ENCODE assay signal across 22 cellular contexts in genomic region chr13:91362908-91363307, GRCh38. TPM values are rescaled to one million over a fixed set of nuclear protein-coding genes. Genes with fewer than 3 reads are reported as not detected.
A peak's percentile ranks its signal among the peaks of the same experiment; 100 is the strongest.
DNase-seq lines count a peak whose midpoint lies in the region; ATAC-seq and TF ChIP-seq lines count a peak whose summit lies in the region.
"Had no signal": no experiment of that assay in that cellular context is flagged by ENCODE, and none has a peak within 500 bp of the region (broad histone marks: within the 10 kb centered on the region; RNA-seq: fewer than 3 reads in every experiment).

No MANE protein-coding gene starts in this region.

- H3K4me1 Mint-ChIP-seq in activated naive CD8-positive, alpha-beta T cell treated with anti-CD3 and anti-CD28 coated beads for 36 hours = peaks cover 12% of the 10 kb centered on the region
- H3K4me1 Mint-ChIP-seq in activated naive CD8-positive, alpha-beta T cell treated with anti-CD3 and anti-CD28 coated beads, Interleukin-2, amount 50 U/mL, for 24 hours = peaks cover 20% of the 10 kb centered on the region
- H3K4me1 Mint-ChIP-seq in mesothelial cell of epicardium = peaks cover 19% of the 10 kb centered on the region
- H3K4me1 Mint-ChIP-seq in effector memory CD8-positive, alpha-beta T cell (ENCODE audit: low read depth in 2 of 2) = no peaks in the 10 kb centered on the region
- H3K4me1 Mint-ChIP-seq: H9 had no signal

- no peak overlapping the region for H3K4me3 Mint-ChIP-seq in activated naive CD8-positive, alpha-beta T cell treated with anti-CD3 and anti-CD28 coated beads for 36 hours
- H3K4me3 Mint-ChIP-seq in activated naive CD8-positive, alpha-beta T cell treated with anti-CD3 and anti-CD28 coated beads, Interleukin-2, amount 50 U/mL, for 24 hours = no peak overlapping the region
- no peak overlapping the region for H3K4me3 Mint-ChIP-seq in mesothelial cell of epicardium
- no peak overlapping the region for H3K4me3 Mint-ChIP-seq in effector memory CD8-positive, alpha-beta T cell
- H3K4me3 Mint-ChIP-seq: H9 had no signal

- no peak for ATAC-seq in activated naive CD8-positive, alpha-beta T cell treated with anti-CD3 and anti-CD28 coated beads, Interleukin-2, amount 50 U/mL, for 24 hours
- no peak for ATAC-seq in effector memory CD8-positive, alpha-beta T cell (replicated peaks)
- ATAC-seq: PC-3 had no signal

- DNase-seq in activated naive CD8-positive, alpha-beta T cell treated with anti-CD3 and anti-CD28 coated beads for 36 hours = no peak
- DNase-seq in activated naive CD8-positive, alpha-beta T cell treated with anti-CD3 and anti-CD28 coated beads, Interleukin-2, amount 50 U/mL, for 24 hours = no peak
- DNase-seq in fibroblast of peridontal ligament (ENCODE audit: extremely low read depth) = peak; percentile 25
- no peak for DNase-seq in mesothelial cell of epicardium (ENCODE audit: low spot score in 2 of 2, unreplicated experiment in 2 of 2)
- no peak for DNase-seq in mesenteric fat pad (ENCODE audit: low spot score)
- no peak for DNase-seq in effector memory CD8-positive, alpha-beta T cell
- DNase-seq in inferior parietal cortex (ENCODE audit: extremely low spot score) = no peak
- DNase-seq: 8988T, ACHN, Calu3, DND-41, H9, Karpas-422, NCI-H1092 treated with DMSO at 0.1 percent for 48 hours, NCI-H1436, NCI-H187, NCI-H2081 treated with DMSO at 0.1 percent for 48 hours, NCI-H2171 treated with DMSO at 0.1 percent for 48 hours, NCI-H345, NCI-H510A treated with DMSO at 0.1 percent for 48 hours, PC-3 had no signal

- no peak for TF ChIP-seq CTCF in mesothelial cell of epicardium (IDR thresholded peaks at IDR 0.05; ENCODE audit: unreplicated experiment)

- H3K9me3 Mint-ChIP-seq in activated naive CD8-positive, alpha-beta T cell treated with anti-CD3 and anti-CD28 coated beads for 36 hours = no peaks in the 10 kb centered on the region
- H3K9me3 Mint-ChIP-seq in activated naive CD8-positive, alpha-beta T cell treated with anti-CD3 and anti-CD28 coated beads, Interleukin-2, amount 50 U/mL, for 24 hours = no peaks in the 10 kb centered on the region
- no peaks in the 10 kb centered on the region for H3K9me3 Mint-ChIP-seq in mesothelial cell of epicardium
- no peaks in the 10 kb centered on the region for H3K9me3 Mint-ChIP-seq in effector memory CD8-positive, alpha-beta T cell
- H3K9me3 Mint-ChIP-seq: H9 had no signal

- H3K27me3 Mint-ChIP-seq in activated naive CD8-positive, alpha-beta T cell treated with anti-CD3 and anti-CD28 coated beads for 36 hours = no peaks in the 10 kb centered on the region
- H3K27me3 Mint-ChIP-seq in activated naive CD8-positive, alpha-beta T cell treated with anti-CD3 and anti-CD28 coated beads, Interleukin-2, amount 50 U/mL, for 24 hours = no peaks in the 10 kb centered on the region
- H3K27me3 Mint-ChIP-seq in mesothelial cell of epicardium (ENCODE audit: low read depth) = no peaks in the 10 kb centered on the region
- H3K27me3 Mint-ChIP-seq in effector memory CD8-positive, alpha-beta T cell = no peaks in the 10 kb centered on the region

- H3K36me3 Mint-ChIP-seq in activated naive CD8-positive, alpha-beta T cell treated with anti-CD3 and anti-CD28 coated beads for 36 hours = peaks cover 12% of the 10 kb centered on the region
- H3K36me3 Mint-ChIP-seq in activated naive CD8-positive, alpha-beta T cell treated with anti-CD3 and anti-CD28 coated beads, Interleukin-2, amount 50 U/mL, for 24 hours (ENCODE audit: low read depth) = peaks cover 10% of the 10 kb centered on the region
- no peaks in the 10 kb centered on the region for H3K36me3 Mint-ChIP-seq in mesothelial cell of epicardium
- no peaks in the 10 kb centered on the region for H3K36me3 Mint-ChIP-seq in effector memory CD8-positive, alpha-beta T cell (ENCODE audit: insufficient read depth)

- peak overlapping the region; percentile 23 for H3K27ac Mint-ChIP-seq in activated naive CD8-positive, alpha-beta T cell treated with anti-CD3 and anti-CD28 coated beads for 36 hours
- no peak overlapping the region for H3K27ac Mint-ChIP-seq in activated naive CD8-positive, alpha-beta T cell treated with anti-CD3 and anti-CD28 coated beads, Interleukin-2, amount 50 U/mL, for 24 hours
- peak overlapping the region; percentile 11 for H3K27ac Mint-ChIP-seq in mesothelial cell of epicardium
- no peak overlapping the region for H3K27ac Mint-ChIP-seq in effector memory CD8-positive, alpha-beta T cell
- H3K27ac Mint-ChIP-seq: H9 had no signal

RNA-seq across cellular contexts. Expression of gene MIR17HG, which starts 15.4 kb away (rescaled TPM):
- 10 to 100 TPM; 26.4 to 30.0 TPM for total RNA-seq in activated naive CD8-positive, alpha-beta T cell treated with anti-CD3 and anti-CD28 coated beads for 36 hours
- total RNA-seq in mesothelial cell of epicardium = 15.1 to 16.5 TPM (median 16.3 TPM) in 3 replicates
- total RNA-seq in mesenteric fat pad = 3.5 TPM

RNA-seq across cellular contexts. Expression of gene GPC5, which starts 35.5 kb away (rescaled TPM):
- under 1 TPM in 1 of 2 experiments, not detected in 1; 0.23 TPM for total RNA-seq in activated naive CD8-positive, alpha-beta T cell treated with anti-CD3 and anti-CD28 coated beads for 36 hours
- 2.4 to 2.7 TPM (median 2.5 TPM) in 3 replicates for total RNA-seq in mesothelial cell of epicardium
- total RNA-seq in mesenteric fat pad = 0.13 TPM
- total RNA-seq: Calu3, HT-29, PC-3 had no signal

Comparison
In these comparisons a context has a peak if more than half of its experiments do, and no peak if none do; other contexts are left out.
1. H3K27ac Mint-ChIP-seq: peak in activated naive CD8-positive, alpha-beta T cell treated with anti-CD3 and anti-CD28 coated beads for 36 hours (single experiment) and mesothelial cell of epicardium (single experiment); none in activated naive CD8-positive, alpha-beta T cell treated with anti-CD3 and anti-CD28 coated beads, Interleukin-2, amount 50 U/mL, for 24 hours (single experiment) and effector memory CD8-positive, alpha-beta T cell (0 of 2).